ENCODE assay signal across 8 cellular contexts in the genomic region with DNA sequence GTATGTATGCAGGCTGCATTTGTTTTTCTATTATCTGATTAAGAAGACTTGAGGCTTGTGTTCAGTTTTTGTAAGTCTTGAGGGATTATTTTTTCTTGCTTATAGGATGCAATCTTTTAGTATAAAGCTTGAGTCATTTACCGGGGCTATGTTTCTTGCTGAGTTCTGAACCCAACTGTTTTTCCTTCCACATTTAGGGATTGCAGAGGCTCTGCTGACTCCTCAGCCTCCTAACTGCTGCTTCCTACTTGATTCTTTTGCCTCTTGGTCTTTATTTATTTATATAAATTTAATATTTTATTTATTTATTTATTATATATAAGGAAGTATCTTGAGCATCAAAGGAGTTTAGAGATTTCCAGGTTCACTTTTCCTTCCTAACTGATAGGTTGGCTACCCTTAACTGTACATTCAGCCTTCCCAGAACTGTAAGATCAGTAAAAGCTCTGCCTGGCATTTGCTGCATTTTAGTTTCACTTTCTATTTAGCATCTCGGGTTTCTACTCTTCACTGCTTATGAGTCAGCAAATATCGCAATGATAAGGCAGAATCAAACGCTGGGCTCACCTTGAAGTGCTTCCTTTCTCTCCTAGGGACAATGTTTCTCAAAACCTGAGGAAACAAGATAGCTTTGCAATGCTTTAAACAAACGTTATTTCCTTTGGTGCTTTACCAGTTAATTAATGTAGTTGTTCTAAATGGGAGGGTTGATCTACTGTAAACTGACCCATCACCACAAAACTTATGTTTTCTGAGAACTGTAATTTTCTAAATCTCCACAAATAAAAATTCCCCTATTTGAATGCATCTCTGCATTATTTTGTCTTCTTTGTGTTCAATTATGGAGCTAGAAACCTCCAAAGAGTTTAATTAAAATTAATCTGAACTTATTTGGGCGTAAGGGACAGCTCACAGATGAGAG.
A peak's percentile ranks its signal among the peaks of the same experiment; 100 is the strongest.
DNase-seq lines count a peak whose midpoint lies in the region; ATAC-seq, FAIRE-seq and TF ChIP-seq lines count a peak whose summit lies in the region.

No MANE protein-coding gene starts in this region.

- H2AK5ac ChIP-seq in mesendoderm (ENCODE audit: low read length) = no peak overlapping the region

- peak overlapping the region; percentile 90 for H3K27ac Mint-ChIP-seq in HFFc6

- CTCF ChIA-PET in GM10248 (lab: Yijun Ruan, JAX) = interaction anchor here (1.0 to 1.4 kb wide), 2 partner anchors 15 to 25 kb away, joined by 3 to 4 read pairs; no protein-coding TSS in a partner anchor

- H3K4me1 ChIP-seq in RWPE2 (ENCODE audit: insufficient read depth, poor library complexity, severe bottlenecking) (peaks cover 14% of the 10 kb centered on the region), mesendoderm (ENCODE audit: control insufficient read depth, low read depth, low read length) (no peaks in the 10 kb centered on the region), uterus (no peaks in the 10 kb centered on the region)

- no peaks in the 10 kb centered on the region for H3K36me3 ChIP-seq in RWPE2 (ENCODE audit: low read depth)
- H3K36me3 ChIP-seq in mesendoderm (ENCODE audit: control insufficient read depth, insufficient read depth, low read length) = no peaks in the 10 kb centered on the region
- H3K36me3 ChIP-seq in uterus = no peaks in the 10 kb centered on the region

- FAIRE-seq in A204.1 (lab: Jason Lieb, UNC) = peak; percentile 93

- H4K5ac ChIP-seq in mesendoderm (ENCODE audit: low read length) = no peak overlapping the region

- no peaks in the 10 kb centered on the region for H3K27me3 ChIP-seq in RWPE2 (ENCODE audit: insufficient read depth, poor library complexity, severe bottlenecking)
- no peaks in the 10 kb centered on the region for H3K27me3 ChIP-seq in mesendoderm (ENCODE audit: insufficient read depth, low read length, poor library complexity)
- H3K27me3 ChIP-seq in uterus = no peaks in the 10 kb centered on the region

- H3K4ac ChIP-seq in mesendoderm (ENCODE audit: low read depth, low read length) = no peak overlapping the region

- H3K9me3 ChIP-seq in RWPE2 (ENCODE audit: severe bottlenecking) = no peaks in the 10 kb centered on the region
- H3K9me3 ChIP-seq in uterus = no peaks in the 10 kb centered on the region

- no peak overlapping the region for H2BK120ac ChIP-seq in mesendoderm (ENCODE audit: low read depth, low read length)

- WGBS in mesendoderm (ENCODE audit: extremely low coverage, insufficient coverage, low lambda C conversion rate) = no CpG with 5 or more reads among the region's 6 CpGs

- no peak overlapping the region for H3K23ac ChIP-seq in mesendoderm (ENCODE audit: low read length)

- H3K4me1 Mint-ChIP-seq in HFFc6 (ENCODE audit: low read depth) = peaks cover 58% of the 10 kb centered on the region

- no peak overlapping the region for H2BK15ac ChIP-seq in mesendoderm (replicated peaks; ENCODE audit: low read depth)

- no peak overlapping the region for H3K9ac ChIP-seq in mesendoderm (ENCODE audit: low read length)

- H3K4me2 ChIP-seq in mesendoderm (ENCODE audit: low read length) = no peak overlapping the region

- no peaks in the 10 kb centered on the region for H3K79me2 ChIP-seq in mesendoderm (ENCODE audit: control insufficient read depth, insufficient read depth, low read length)

- POLR2A ChIA-PET in GM10248 (lab: Yijun Ruan, JAX) = no interaction called here

- TF ChIP-seq CTCF in GM10248 (IDR thresholded peaks at IDR 0.05; ENCODE audit: control extremely low read depth, extremely low read depth, low read depth, missing control alignments) (no peak), HFFc6 (IDR thresholded peaks at IDR 0.05) (no peak), RWPE2 (IDR thresholded peaks at IDR 0.05; ENCODE audit: poor library complexity, severe bottlenecking) (no peak), uterus (IDR thresholded peaks at IDR 0.05) (no peak)

- peaks cover 4% of the 10 kb centered on the region; the same call in 1 of the 2 replicates for H3K36me3 Mint-ChIP-seq in HFFc6 (ENCODE audit: low read depth)

- no peaks in the 10 kb centered on the region for H3K9me3 Mint-ChIP-seq in HFFc6

- intact Hi-C loops in uterus (cut with DNase I; ENCODE audit: low total_unique reads) = no loop called here

- peak overlapping the region; percentile 85 for H3K4me3 Mint-ChIP-seq in HFFc6

- no peak overlapping the region for H2BK5ac ChIP-seq in mesendoderm (ENCODE audit: low read length)

- H3K79me1 ChIP-seq in mesendoderm (ENCODE audit: low read length) = no peaks in the 10 kb centered on the region

- ATAC-seq in RWPE2 (ENCODE audit: low read depth) = peak; percentile 89

- H4K8ac ChIP-seq in mesendoderm (ENCODE audit: low read depth, low read length) = no peak overlapping the region

- H3K27ac ChIP-seq in RWPE2 (ENCODE audit: poor library complexity, severe bottlenecking) (peak overlapping the region; percentile 27), mesendoderm (ENCODE audit: low read depth, low read length) (no peak overlapping the region), uterus (peak overlapping the region in 1 of 2 donors; percentile 50)

- no peak for TF ChIP-seq POLR2A in uterus (IDR thresholded peaks at IDR 0.05)

- H3K18ac ChIP-seq in mesendoderm (ENCODE audit: low read length) = peak overlapping the region; percentile 56

- H3K56ac ChIP-seq in mesendoderm (ENCODE audit: low read length) = no peak overlapping the region

- H3K4me3 ChIP-seq in RWPE2 (ENCODE audit: severe bottlenecking) (peak overlapping the region; percentile 10), mesendoderm (ENCODE audit: low read length) (no peak overlapping the region), uterus (peak overlapping the region; percentile 28 to 46)

- DNase-seq in GM10248 (ENCODE audit: extremely low spot score) (peak; percentile 39), HFFc6 (peak; percentile 74), LoVo (ENCODE audit: low spot score) (peak; percentile 92), RWPE2 (ENCODE audit: low spot score) (no peak), dermis microvascular lymphatic vessel endothelial cell (ENCODE audit: low read depth in 2 of 2) (peak; percentile 41 to 57), mesendoderm (peak; percentile 88), uterus (peak in 1 of 2 donors; percentile 14)

- H3K27me3 Mint-ChIP-seq in HFFc6 (ENCODE audit: insufficient read depth) = no peaks in the 10 kb centered on the region
